In the genomic region with DNA sequence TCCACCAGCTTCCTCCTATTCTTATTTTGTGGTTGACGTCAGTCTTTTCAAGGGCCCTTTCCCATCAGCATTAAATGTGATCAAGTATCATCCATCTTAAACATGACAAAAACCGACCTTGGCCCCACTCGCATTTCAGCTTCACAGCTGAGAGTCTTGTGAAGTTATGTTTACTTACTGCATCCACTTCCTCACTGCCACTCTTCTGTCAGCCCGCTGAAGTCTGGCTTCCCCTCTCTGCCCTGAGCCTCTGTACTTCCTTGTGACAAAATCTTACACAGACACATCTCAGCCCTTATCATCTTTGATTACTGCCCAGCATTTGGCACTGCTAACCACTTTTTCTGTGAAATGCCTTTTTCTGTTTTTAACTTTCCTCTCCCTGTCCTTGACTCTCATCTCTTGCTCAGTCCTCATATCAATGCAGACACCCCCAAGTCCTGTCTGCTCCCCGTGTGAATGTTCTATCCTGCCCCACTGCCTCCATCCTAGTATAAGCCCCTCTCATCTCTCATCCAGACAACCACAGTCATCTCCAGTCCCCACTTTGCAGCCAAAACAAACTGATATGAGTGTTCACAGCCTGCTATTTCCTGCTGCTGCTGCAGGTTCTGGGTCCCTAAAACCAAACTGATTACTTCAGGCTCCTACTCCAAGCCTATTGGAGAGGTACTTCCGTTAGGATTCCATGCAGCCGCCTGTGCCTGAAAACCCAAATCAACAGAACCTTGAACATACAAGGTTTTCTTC, we compare ENCODE assay signal across 8 cellular contexts. TPM values are rescaled to one million over a fixed set of nuclear protein-coding genes. Genes with fewer than 3 reads are reported as not detected.
DNase-seq lines count a peak whose midpoint lies in the region; ATAC-seq and TF ChIP-seq lines count a peak whose summit lies in the region.

No MANE protein-coding gene starts in this region.

- no peak for TF ChIP-seq CTCF in CD8-positive, alpha-beta T cell (IDR thresholded peaks at IDR 0.05)
- TF ChIP-seq CTCF in NB4 (IDR thresholded peaks at IDR 0.05; ENCODE audit: low read depth, low read length) = no peak
- TF ChIP-seq CTCF in coronary artery (IDR thresholded peaks at IDR 0.05) = no peak

- in situ Hi-C loops in G401 (cut with HindIII; ENCODE audit: low sequenced_read_pairs) = no loop called here

- H3K27me3 Mint-ChIP-seq in CD8-positive, alpha-beta T cell (ENCODE audit: low read depth) = no peaks in the 10 kb centered on the region
- no peaks in the 10 kb centered on the region for H3K27me3 Mint-ChIP-seq in activated naive CD8-positive, alpha-beta T cell treated with anti-CD3 and anti-CD28 coated beads, Interleukin-2, amount 10 ng/mL, durations not matched to agents 7 days and 5 days

- H3K27ac Mint-ChIP-seq in CD8-positive, alpha-beta T cell = peak overlapping the region; percentile 98
- H3K27ac Mint-ChIP-seq in activated naive CD8-positive, alpha-beta T cell treated with anti-CD3 and anti-CD28 coated beads, Interleukin-2, amount 10 ng/mL, durations not matched to agents 7 days and 5 days = peak overlapping the region; percentile 96

- no peak for TF ChIP-seq POLR2A in NB4 (IDR thresholded peaks at IDR 0.05; ENCODE audit: extremely low read depth, insufficient read length)

- H3K9me3 ChIP-seq in CD8-positive, alpha-beta T cell (ENCODE audit: low read length) = no peaks in the 10 kb centered on the region
- H3K9me3 ChIP-seq in muscle layer of duodenum (ENCODE audit: control insufficient read depth in 1 of 2, low read length in 2 of 2) = no peaks in the 10 kb centered on the region

- peak; percentile 82 for ATAC-seq in CD8-positive, alpha-beta T cell
- peak; percentile 86 for ATAC-seq in activated naive CD8-positive, alpha-beta T cell treated with anti-CD3 and anti-CD28 coated beads, Interleukin-2, amount 10 ng/mL, durations not matched to agents 7 days and 5 days (ENCODE audit: low read depth)
- no peak for ATAC-seq in HG03469 (IDR thresholded peaks at IDR 0.05; ENCODE audit: unreplicated experiment)

- H3K4me1 Mint-ChIP-seq in CD8-positive, alpha-beta T cell (ENCODE audit: low read depth) = peaks cover 41% of the 10 kb centered on the region
- H3K4me1 Mint-ChIP-seq in activated naive CD8-positive, alpha-beta T cell treated with anti-CD3 and anti-CD28 coated beads, Interleukin-2, amount 10 ng/mL, durations not matched to agents 7 days and 5 days = peaks cover 52% of the 10 kb centered on the region

- peak overlapping the region; percentile 18 for H3K4me3 ChIP-seq in CD8-positive, alpha-beta T cell (ENCODE audit: low read depth, low read length)
- H3K4me3 ChIP-seq in NB4 (ENCODE audit: low read depth, low read length) (no peak overlapping the region), muscle layer of duodenum (ENCODE audit: low read depth in 1 of 2, low read length in 2 of 2) (no peak overlapping the region), coronary artery (no peak overlapping the region)

- CTCF ChIA-PET in CD8-positive, alpha-beta T cell (lab: Charles Lee) = interaction anchor here (0.6 to 1.3 kb wide), 6 partner anchors 8 to 29 kb away, joined by 3 to 4 read pairs (median 3); no protein-coding TSS in a partner anchor

- H3K36me3 Mint-ChIP-seq in CD8-positive, alpha-beta T cell = no peaks in the 10 kb centered on the region
- H3K36me3 Mint-ChIP-seq in activated naive CD8-positive, alpha-beta T cell treated with anti-CD3 and anti-CD28 coated beads, Interleukin-2, amount 10 ng/mL, durations not matched to agents 7 days and 5 days = peaks cover 14% of the 10 kb centered on the region

- no peaks in the 10 kb centered on the region for H3K36me3 ChIP-seq in CD8-positive, alpha-beta T cell (ENCODE audit: insufficient read depth, low read length)
- H3K36me3 ChIP-seq in muscle layer of duodenum (ENCODE audit: control insufficient read depth in 1 of 2, insufficient read depth in 2 of 2, low read length in 2 of 2) = peaks cover 0 to under 1% of the 10 kb centered on the region in 2 donors

- intact Hi-C loops in CD8-positive, alpha-beta T cell (cut with DNase I, micrococcal nuclease) = loop anchor here in 1 of 2 experiments (1.0 kb wide), 2 partner anchors 14 to 32 kb away; a partner anchor contains a TSS

- H3K4me3 Mint-ChIP-seq in CD8-positive, alpha-beta T cell = peak overlapping the region; percentile 80
- peak overlapping the region; percentile 78 for H3K4me3 Mint-ChIP-seq in activated naive CD8-positive, alpha-beta T cell treated with anti-CD3 and anti-CD28 coated beads, Interleukin-2, amount 10 ng/mL, durations not matched to agents 7 days and 5 days

- H3K27me3 ChIP-seq in CD8-positive, alpha-beta T cell (ENCODE audit: insufficient read depth, low read length) = no peaks in the 10 kb centered on the region
- H3K27me3 ChIP-seq in muscle layer of duodenum (ENCODE audit: low read depth, low read length) = no peaks in the 10 kb centered on the region

- H3K4me1 ChIP-seq in CD8-positive, alpha-beta T cell (ENCODE audit: insufficient read depth, low read length) = peaks cover 32% of the 10 kb centered on the region
- H3K4me1 ChIP-seq in muscle layer of duodenum (ENCODE audit: control insufficient read depth in 1 of 2, insufficient read depth in 2 of 2, low read length in 2 of 2) = no peaks in the 10 kb centered on the region

- DNase-seq in CD8-positive, alpha-beta T cell = peak in 6 of 7 experiments; percentile 45 to 77 (median 62)
- DNase-seq in NB4 (ENCODE audit: low read depth) = peak; percentile 54
- DNase-seq in activated naive CD8-positive, alpha-beta T cell treated with anti-CD3 and anti-CD28 coated beads, Interleukin-2, amount 10 ng/mL, durations not matched to agents 7 days and 5 days = no peak
- DNase-seq in germinal center (ENCODE audit: low spot score) = no peak
- DNase-seq in G401 (ENCODE audit: low spot score) = no peak
- DNase-seq in coronary artery (ENCODE audit: low spot score) = no peak

- no peaks in the 10 kb centered on the region for H3K9me3 Mint-ChIP-seq in CD8-positive, alpha-beta T cell
- no peaks in the 10 kb centered on the region for H3K9me3 Mint-ChIP-seq in activated naive CD8-positive, alpha-beta T cell treated with anti-CD3 and anti-CD28 coated beads, Interleukin-2, amount 10 ng/mL, durations not matched to agents 7 days and 5 days

- POLR2A ChIA-PET in CD8-positive, alpha-beta T cell (lab: Charles Lee) = interaction anchor here (1.0 to 3.0 kb wide), 4 partner anchors 14 to 57 kb away, joined by 3 to 10 read pairs (median 4); a partner anchor contains a TSS
- POLR2A ChIA-PET in activated naive CD8-positive, alpha-beta T cell treated with anti-CD3 and anti-CD28 coated beads, Interleukin-2, amount 10 ng/mL, durations not matched to agents 7 days and 5 days (lab: Charles Lee) = interaction anchor here (0.6 to 2.5 kb wide), 11 partner anchors 10 to 1102 kb away, joined by 3 to 17 read pairs (median 6); a partner anchor contains a TSS

- peak overlapping the region; percentile 63 for H3K27ac ChIP-seq in CD8-positive, alpha-beta T cell (ENCODE audit: low read depth, low read length)
- H3K27ac ChIP-seq in muscle layer of duodenum (ENCODE audit: low read length) (peak overlapping the region; percentile 22), coronary artery (peak overlapping the region in 1 of 2 donors; percentile 4)

RNA-seq across cellular contexts. Expression of a gene that starts 31.4 kb away (rescaled TPM):
- 100 to 1,000 TPM; 359 to 360 TPM for total RNA-seq in CD8-positive, alpha-beta T cell
- 10 to 100 TPM; 24.9 to 30.1 TPM for total RNA-seq in activated naive CD8-positive, alpha-beta T cell treated with anti-CD3 and anti-CD28 coated beads, Interleukin-2, amount 10 ng/mL, durations not matched to agents 7 days and 5 days
- 12.1 and 16.1 TPM in 2 replicates for total RNA-seq in G401 (2014; rRNA removed; shearing (Covaris generic))

Comparison
In these comparisons a context has a peak if more than half of its experiments do, and no peak if none do; other contexts are left out.
1. DNase-seq: peak in CD8-positive, alpha-beta T cell (6 of 7) and NB4 (single experiment); none in activated naive CD8-positive, alpha-beta T cell treated with anti-CD3 and anti-CD28 coated beads, Interleukin-2, amount 10 ng/mL, durations not matched to agents 7 days and 5 days (single experiment), germinal center (single experiment), G401 (single experiment) and coronary artery (single experiment).
2. RNA of a gene that starts 31.4 kb away (total RNA-seq): 359 to 360 TPM in CD8-positive, alpha-beta T cell; 24.9 to 30.1 TPM in activated naive CD8-positive, alpha-beta T cell treated with anti-CD3 and anti-CD28 coated beads, Interleukin-2, amount 10 ng/mL, durations not matched to agents 7 days and 5 days and 12.1 to 16.1 TPM in G401; every median in the first group is over 10 times any median in the second.